ENCODE assay signal across 9 cellular contexts in the genomic region with DNA sequence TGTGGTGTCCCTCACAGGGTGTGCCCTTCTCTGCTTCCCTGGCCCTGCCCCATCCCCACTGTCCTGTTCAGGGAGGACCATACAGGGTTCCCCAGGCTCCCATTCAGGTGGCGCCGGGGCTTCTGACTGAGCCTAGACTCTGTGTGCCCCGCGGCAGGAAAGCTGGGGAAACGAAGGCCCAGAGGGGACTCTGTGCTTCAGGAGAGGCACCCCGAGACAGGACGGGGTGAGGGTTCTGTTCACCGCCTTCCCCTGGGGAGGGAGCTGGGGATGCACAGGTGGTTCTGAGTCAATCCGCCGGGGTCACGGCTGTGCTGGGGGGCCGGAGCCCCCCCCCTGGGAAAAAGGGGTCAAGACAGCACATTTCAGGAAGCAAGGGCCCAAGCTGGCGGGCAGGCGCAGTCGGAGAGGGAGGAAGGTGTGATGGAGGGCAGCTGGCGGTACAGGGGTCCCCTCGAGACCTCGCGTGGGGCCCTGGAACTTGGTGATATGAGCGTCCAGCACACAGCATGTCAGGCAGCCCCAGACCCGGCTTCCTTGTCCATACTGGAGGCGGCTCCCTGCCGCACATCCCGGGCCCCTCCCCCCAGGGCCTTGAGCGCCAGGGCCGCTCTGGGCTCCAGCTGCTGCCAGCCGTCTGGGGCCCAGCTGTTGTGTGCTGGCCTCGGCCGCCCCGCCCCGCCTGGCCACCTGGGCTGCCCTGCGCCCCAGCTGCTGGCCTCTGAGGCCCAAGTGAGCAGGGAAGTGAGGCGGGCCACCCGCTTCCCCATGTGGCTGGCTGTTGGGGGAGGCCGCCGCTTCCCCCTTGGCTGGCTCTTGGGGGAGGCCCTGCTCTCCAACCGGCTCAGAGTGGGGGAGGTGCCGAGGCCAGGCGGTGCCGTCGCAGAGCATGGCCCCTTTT. TPM values are rescaled to one million over a fixed set of nuclear protein-coding genes. Genes with fewer than 3 reads are reported as not detected.
DNase-seq lines count a peak whose midpoint lies in the region; ATAC-seq lines count a peak whose summit lies in the region.
"Had no signal": no experiment of that assay in that cellular context is flagged by ENCODE, and none has a peak within 500 bp of the region (broad histone marks: within the 10 kb centered on the region; RNA-seq: fewer than 3 reads in every experiment).

No MANE protein-coding gene starts in this region.

- H3K36me3 ChIP-seq in iPS-15b (ENCODE audit: control insufficient read depth, insufficient read depth, low read length): no peaks in the 10 kb centered on the region
- H3K36me3 ChIP-seq: esophagus muscularis mucosa had no signal

- peak overlapping the region; percentile 68 for H3K27ac ChIP-seq in substantia nigra (ENCODE audit: low read depth, low read length, poor library complexity, severe bottlenecking)

- ATAC-seq in GM21515 (IDR thresholded peaks at IDR 0.05; ENCODE audit: unreplicated experiment): no peak

- H3K4me3 ChIP-seq in iPS-15b (ENCODE audit: low read depth, low read length): peak overlapping the region; percentile 16

- H3K9ac ChIP-seq in iPS-15b (ENCODE audit: low read depth, low read length): no peak overlapping the region

- H3K4me1 ChIP-seq in iPS-15b (ENCODE audit: control insufficient read depth, insufficient read depth, low read length): peaks cover 8% of the 10 kb centered on the region

- H3K27me3 ChIP-seq in iPS-15b (ENCODE audit: control insufficient read depth, insufficient read depth, low read length): peaks cover 47% of the 10 kb centered on the region

- DNase-seq in NCI-H748 (lab: John Stamatoyannopoulos, UW; ENCODE audit: unreplicated experiment) (peak; percentile 49), NCI-H748 treated with DMSO at 0.1 percent for 48 hours (lab: John Stamatoyannopoulos, UW) (no peak), SK-N-DZ (ENCODE audit: low spot score) (peak; percentile 92), substantia nigra (lab: John Stamatoyannopoulos, UW) (peak in 20 of 49 donors; percentile 6 to 63 (median 30)), HPDE6-E6E7 (ENCODE audit: extremely low spot score) (no peak)
- DNase-seq in activated CD8-positive, alpha-beta memory T cell treated with anti-CD3 and anti-CD28 coated beads for 24 hours: no peak

- H3K9me3 ChIP-seq in iPS-15b (ENCODE audit: control insufficient read depth, insufficient read depth, low read length): no peaks in the 10 kb centered on the region
- H3K9me3 ChIP-seq: esophagus muscularis mucosa had no signal

RNA-seq across cellular contexts. Expression of a gene that starts 5.6 kb away (rescaled TPM):
- 31.5 and 45.1 TPM in 2 replicates for polyA plus RNA-seq in SK-N-DZ (2014; cell fraction: cytosol; rRNA removed)
- polyA plus RNA-seq in SK-N-DZ (2014; cell fraction: nucleus; rRNA removed): 30.7 and 41.5 TPM in 2 replicates

RNA-seq across cellular contexts. Expression of a gene that starts 10.8 kb away (rescaled TPM):
- polyA plus RNA-seq in SK-N-DZ (2014; cell fraction: cytosol; rRNA removed): 52.3 and 68.3 TPM in 2 replicates
- polyA plus RNA-seq in SK-N-DZ (2014; cell fraction: nucleus; rRNA removed): 173 and 174 TPM in 2 replicates

RNA-seq across cellular contexts. Expression of a gene that starts 19.6 kb away (rescaled TPM):
- polyA plus RNA-seq in SK-N-DZ (2014; cell fraction: cytosol; rRNA removed): 0.21 and 0.28 TPM in 2 replicates
- polyA plus RNA-seq in SK-N-DZ (2014; cell fraction: nucleus; rRNA removed): 0.09 TPM in 1 of 2 replicates, not detected in the other

RNA-seq across cellular contexts. Expression of a gene that starts 29.5 kb away (rescaled TPM):
- 394 and 456 TPM in 2 replicates for polyA plus RNA-seq in SK-N-DZ (2014; cell fraction: cytosol; rRNA removed)
- polyA plus RNA-seq in SK-N-DZ (2014; cell fraction: nucleus; rRNA removed): 318 and 406 TPM in 2 replicates

RNA-seq across cellular contexts. Expression of a gene that starts 39.1 kb away (rescaled TPM):
- 23.9 and 27.7 TPM in 2 replicates for polyA plus RNA-seq in SK-N-DZ (2014; cell fraction: cytosol; rRNA removed)
- 39.9 and 56.8 TPM in 2 replicates for polyA plus RNA-seq in SK-N-DZ (2014; cell fraction: nucleus; rRNA removed)

Comparison
In these comparisons a context has a peak if more than half of its experiments do, and no peak if none do; other contexts are left out.
1. DNase-seq: peak in NCI-H748 (single experiment) and SK-N-DZ (single experiment); none in NCI-H748 treated with DMSO at 0.1 percent for 48 hours (single experiment), HPDE6-E6E7 (single experiment) and activated CD8-positive, alpha-beta memory T cell treated with anti-CD3 and anti-CD28 coated beads for 24 hours (single experiment).